9 cellular contexts compared by ENCODE assay signal in the genomic region with DNA sequence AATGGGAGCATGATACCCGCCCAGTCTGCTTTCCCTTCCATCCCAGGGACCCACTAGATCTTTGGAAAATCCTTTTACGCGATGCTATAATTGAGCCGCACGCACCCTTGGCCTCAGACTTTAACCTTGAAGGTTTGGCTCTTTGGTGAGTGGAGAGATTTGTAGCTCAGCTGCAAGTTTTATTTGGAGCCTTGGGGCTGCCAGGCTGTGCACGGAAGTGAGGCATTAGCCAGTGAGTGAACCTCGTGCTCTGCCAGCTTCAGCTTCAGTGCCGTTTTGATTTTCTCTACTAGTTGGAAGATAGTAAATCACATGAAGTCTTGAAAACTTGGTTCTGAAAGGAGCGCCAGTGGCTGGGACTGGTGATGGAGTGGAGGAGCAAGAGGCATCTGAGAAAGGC. TPM values are rescaled to one million over a fixed set of nuclear protein-coding genes. Genes with fewer than 3 reads are reported as not detected.
"Had no signal": no experiment of that assay in that cellular context is flagged by ENCODE, and none has a peak within 500 bp of the region (broad histone marks: within the 10 kb centered on the region; RNA-seq: fewer than 3 reads in every experiment).

No MANE protein-coding gene starts in this region.

- H3K27ac ChIP-seq: GM23248, HL-60 had no signal

- H3K36me3 Mint-ChIP-seq: IgD-negative memory B cell had no signal

- ATAC-seq: HepG2 had no signal

- DNase-seq: GM23248, H9, HCEC 1CT, KBM-7 had no signal

- H3K4me3 Mint-ChIP-seq: H9, IgD-negative memory B cell had no signal

- H3K4me1 Mint-ChIP-seq: IgD-negative memory B cell had no signal

- H2AFZ ChIP-seq: GM23248 had no signal

- H3K9me3 Mint-ChIP-seq: H9 had no signal

- H3K27ac Mint-ChIP-seq: H9, IgD-negative memory B cell had no signal

- H3K4me3 ChIP-seq: GM23248 had no signal

RNA-seq across cellular contexts. Expression of a gene that starts 17.3 kb away (rescaled TPM):
- total RNA-seq: GM23248, HepG2, HT1080 had no signal
- polyA plus RNA-seq: GM23248, HepG2, IgD-negative memory B cell had no signal

RNA-seq across cellular contexts. Expression of a gene that starts 43.3 kb away (rescaled TPM):
- total RNA-seq: GM23248, H1, H9, HepG2, HT1080 had no signal
- polyA plus RNA-seq: GM23248, H1, HepG2, IgD-negative memory B cell had no signal
